ENCODE assay signal across 11 cellular contexts in the genomic region with DNA sequence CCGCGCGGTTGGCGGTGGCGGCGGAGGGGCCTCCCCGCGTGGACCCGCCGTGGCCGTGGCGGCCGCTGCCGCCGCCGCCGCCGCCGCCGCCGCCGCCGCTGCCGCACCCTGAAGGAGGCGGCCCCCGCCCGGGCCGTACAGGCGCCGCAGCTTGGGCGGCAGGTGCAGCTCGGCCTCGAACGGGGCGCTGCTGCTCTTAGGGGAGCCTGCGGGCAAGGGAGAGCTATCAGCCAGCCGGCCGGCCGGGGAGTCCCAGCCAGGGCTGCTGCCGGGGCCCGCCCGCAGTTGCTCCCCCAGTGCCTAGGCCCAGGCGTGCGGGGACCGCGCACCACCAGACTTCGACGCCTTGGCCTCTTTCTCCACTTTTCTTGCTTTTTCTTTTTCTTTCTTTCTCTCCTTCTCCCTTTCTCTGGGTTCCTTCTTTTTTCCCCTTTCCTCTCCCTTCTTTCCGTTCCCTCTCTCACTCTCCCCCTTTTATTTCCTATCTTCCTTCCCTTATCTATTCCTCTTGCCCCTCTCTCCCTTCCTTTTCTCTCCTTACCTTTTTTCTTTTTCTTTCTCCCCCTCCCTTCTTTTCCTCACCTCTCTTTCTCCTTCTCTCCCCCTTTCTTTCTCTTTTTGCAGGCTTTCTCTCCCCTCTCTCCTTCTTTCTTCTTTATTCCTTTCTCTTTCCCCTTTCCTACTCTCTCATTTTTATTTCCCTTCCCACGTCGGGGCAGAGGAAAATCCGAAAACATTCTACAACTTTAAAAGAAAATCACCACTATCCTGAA. TPM values are rescaled to one million over a fixed set of nuclear protein-coding genes. Genes with fewer than 3 reads are reported as not detected.
A peak's percentile ranks its signal among the peaks of the same experiment; 100 is the strongest.
DNase-seq lines count a peak whose midpoint lies in the region; ATAC-seq, FAIRE-seq and TF ChIP-seq lines count a peak whose summit lies in the region.
"Had no signal": no experiment of that assay in that cellular context is flagged by ENCODE, and none has a peak within 500 bp of the region (broad histone marks: within the 10 kb centered on the region; RNA-seq: fewer than 3 reads in every experiment).

No MANE protein-coding gene starts in this region.

- no peak for FAIRE-seq in HepG2 (lab: Jason Lieb, UNC)

- H3K36me3 ChIP-seq in HepG2 (replicated peaks in 1 of 2; ENCODE audit: control insufficient read depth in 1 of 2, insufficient read depth in 2 of 2, low read length in 2 of 2), result no peaks in the 10 kb centered on the region
- no peaks in the 10 kb centered on the region for H3K36me3 ChIP-seq in right lobe of liver
- H3K36me3 ChIP-seq in urinary bladder (ENCODE audit: insufficient read depth), result no peaks in the 10 kb centered on the region
- H3K36me3 ChIP-seq: heart right ventricle, neutrophil had no signal

- no peak overlapping the region for H3K27ac ChIP-seq in HepG2 (ENCODE audit: extremely low read length, insufficient read depth, low read length)
- H3K27ac ChIP-seq in right lobe of liver, result no peak overlapping the region
- no peak overlapping the region for H3K27ac ChIP-seq in urinary bladder (ENCODE audit: low read depth)
- H3K27ac ChIP-seq: heart right ventricle, neutrophil had no signal

- H3K27me3 ChIP-seq in HepG2 (ENCODE audit: control insufficient read depth in 1 of 2, insufficient read depth in 2 of 2, low read length in 2 of 2) (peaks cover 4 to 55% of the 10 kb centered on the region in 2 experiments), right lobe of liver (peaks cover 0 to 44% of the 10 kb centered on the region in 2 donors)

- TF ChIP-seq CTCF in HepG2 (CRISPR knock-in tag; IDR thresholded peaks at IDR 0.05) (no peak), right lobe of liver (IDR thresholded peaks at IDR 0.05) (no peak), LNCaP clone FGC (IDR thresholded peaks at IDR 0.05; ENCODE audit: control insufficient read depth, extremely low read depth, insufficient read depth) (no peak)

- no peak for TF ChIP-seq EP300 in HepG2 (IDR thresholded peaks at IDR 0.05; ENCODE audit: low read depth in 2 of 2, low read length in 2 of 2)
- no peak for TF ChIP-seq EP300 in HepG2 (CRISPR knock-in tag; IDR thresholded peaks at IDR 0.05; ENCODE audit: borderline replicate concordance)

- CTCF ChIA-PET in HepG2 (lab: Yijun Ruan, JAX; ENCODE audit: low intra/inter-chr PET ratio, low total read pairs), result no interaction called here

- BruUV-seq in HepG2 (replicated peaks; lab: Mats Ljungman, UMichigan), result no TSS peak

- H3K27ac Mint-ChIP-seq in central memory CD8-positive, alpha-beta T cell (ENCODE audit: low read depth), result peak overlapping the region; percentile 85

- peak overlapping the region; percentile 80 for H3K4me3 Mint-ChIP-seq in central memory CD8-positive, alpha-beta T cell

- peak overlapping the region; percentile 7; the same call in 1 of the 2 replicates for H3K4me2 ChIP-seq in HepG2 (ENCODE audit: low read depth, low read length)

- no peak overlapping the region for H2AFZ ChIP-seq in HepG2 (ENCODE audit: low read length)

- peaks cover 7% of the 10 kb centered on the region for H3K4me1 Mint-ChIP-seq in central memory CD8-positive, alpha-beta T cell

- H3K4me3 ChIP-seq in HepG2 (replicated peaks in 1 of 3; ENCODE audit: insufficient read depth in 1 of 3, low read depth in 2 of 3, low read length in 3 of 3) (no peak overlapping the region), right lobe of liver (no peak overlapping the region), LNCaP clone FGC (ENCODE audit: low read depth, low read length) (peak overlapping the region; percentile 13; the same call in 1 of the 2 replicates), urinary bladder (ENCODE audit: low read depth, low read length) (peak overlapping the region; percentile 37)

- no peak for DNase-seq in HepG2 (ENCODE audit: low spot score)
- DNase-seq in right lobe of liver, result no peak
- DNase-seq in LNCaP clone FGC (ENCODE audit: low read depth), result no peak
- DNase-seq in central memory CD8-positive, alpha-beta T cell (ENCODE audit: low spot score in 2 of 2), result no peak
- DNase-seq in cardiac septum (ENCODE audit: low spot score), result no peak
- DNase-seq: aorta, heart right ventricle had no signal

- TF ChIP-seq POLR2A in HepG2 (IDR thresholded peaks at IDR 0.05; ENCODE audit: insufficient read depth in 1 of 2, low read depth in 2 of 2, low read length in 2 of 2), result no peak
- no peak for TF ChIP-seq POLR2A in right lobe of liver (IDR thresholded peaks at IDR 0.05)

- no peaks in the 10 kb centered on the region for H3K9me3 Mint-ChIP-seq in central memory CD8-positive, alpha-beta T cell

- in situ Hi-C loops in HepG2 (cut with HindIII; ENCODE audit: extremely low pct_ligation_motif_present, low pct_unique_long_range_greater_than_20kb), result no loop called here

- H3K36me3 Mint-ChIP-seq in central memory CD8-positive, alpha-beta T cell (ENCODE audit: insufficient read depth), result peaks cover 3% of the 10 kb centered on the region

- POLR2A ChIA-PET in HepG2 (lab: Yijun Ruan, JAX), result no interaction called here

- H3K9me3 ChIP-seq in HepG2 (ENCODE audit: low read length) (no peaks in the 10 kb centered on the region), right lobe of liver (no peaks in the 10 kb centered on the region)
- H3K9me3 ChIP-seq: heart right ventricle, neutrophil had no signal

- H3K4me1 ChIP-seq in HepG2 (ENCODE audit: insufficient read depth, low read length) (peaks cover 6% of the 10 kb centered on the region; the same call in 1 of the 2 replicates), right lobe of liver (no peaks in the 10 kb centered on the region), urinary bladder (ENCODE audit: insufficient read depth) (peaks cover 2% of the 10 kb centered on the region)

- TF ChIP-seq RAD21 in HepG2 (CRISPR knock-in tag; IDR thresholded peaks at IDR 0.05), result no peak

- peaks cover 70% of the 10 kb centered on the region for H3K27me3 Mint-ChIP-seq in central memory CD8-positive, alpha-beta T cell

- H3K79me2 ChIP-seq in HepG2 (ENCODE audit: insufficient read depth, low read length), result no peaks in the 10 kb centered on the region

- intact Hi-C loops in HepG2 (cut with micrococcal nuclease; ENCODE audit: unreplicated experiment) (no loop called here), right lobe of liver (cut with DNase I) (no loop called here), cardiac septum (cut with DNase I) (no loop called here)

- H4K20me1 ChIP-seq in HepG2 (ENCODE audit: insufficient read depth, low read length), result no peaks in the 10 kb centered on the region

- H3K9ac ChIP-seq in HepG2 (ENCODE audit: insufficient read depth, low read depth, low read length), result no peak overlapping the region

- ATAC-seq in HepG2 (no peak), right lobe of liver (no peak), HG03039 (IDR thresholded peaks at IDR 0.05; ENCODE audit: unreplicated experiment) (no peak), HG02763 (IDR thresholded peaks at IDR 0.05; ENCODE audit: unreplicated experiment) (no peak)
- no peak for ATAC-seq in central memory CD8-positive, alpha-beta T cell (replicated peaks; ENCODE audit: extremely low read depth, poor library complexity, severe bottlenecking)
- ATAC-seq: heart right ventricle had no signal

- 45% methylated on average over 10 of the region's 52 CpGs for WGBS in HepG2 (ENCODE audit: low lambda C conversion rate)
- 32% methylated on average over 10 of the region's 52 CpGs for WGBS in right lobe of liver (ENCODE audit: insufficient coverage, low coverage, low lambda C conversion rate, missing lambda C conversion rate)
- 3% methylated on average over 36 of the region's 52 CpGs for WGBS in urinary bladder

TF ChIP-seq in HepG2, 621 proteins besides CTCF, POLR2A, EP300 and RAD21:
- TF ChIP-seq ZFP36L1 (CRISPR knock-in tag; IDR thresholded peaks at IDR 0.05), result no peak
- TF ChIP-seq, protein P1, sequence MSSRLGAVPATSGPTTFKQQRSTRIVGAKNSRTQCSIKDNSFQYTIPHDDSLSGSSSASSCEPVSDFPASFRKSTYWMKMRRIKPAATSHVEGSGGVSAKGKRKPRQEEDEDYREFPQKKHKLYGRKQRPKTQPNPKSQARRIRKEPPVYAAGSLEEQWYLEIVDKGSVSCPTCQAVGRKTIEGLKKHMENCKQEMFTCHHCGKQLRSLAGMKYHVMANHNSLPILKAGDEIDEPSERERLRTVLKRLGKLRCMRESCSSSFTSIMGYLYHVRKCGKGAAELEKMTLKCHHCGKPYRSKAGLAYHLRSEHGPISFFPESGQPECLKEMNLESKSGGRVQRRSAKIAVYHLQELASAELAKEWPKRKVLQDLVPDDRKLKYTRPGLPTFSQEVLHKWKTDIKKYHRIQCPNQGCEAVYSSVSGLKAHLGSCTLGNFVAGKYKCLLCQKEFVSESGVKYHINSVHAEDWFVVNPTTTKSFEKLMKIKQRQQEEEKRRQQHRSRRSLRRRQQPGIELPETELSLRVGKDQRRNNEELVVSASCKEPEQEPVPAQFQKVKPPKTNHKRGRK (CRISPR knock-in tag; IDR thresholded peaks at IDR 0.05), result peak; percentile 76; the same call in 1 of the 2 replicates
TF ChIP-seq in HepG2: peak in this region for 1.

RNA-seq across cellular contexts. Expression of a gene that starts 2.0 kb away (rescaled TPM):
- total RNA-seq in HepG2 (2016; rRNA removed; fragmentation: Illumina TruSeq; extraction: Trizol) (not detected in 2 replicates), right lobe of liver (not detected), urinary bladder (not detected), cardiac septum (not detected)
- total RNA-seq in HepG2 (2016; cell fraction: cytosol; rRNA removed; fragmentation: Illumina TruSeq; extraction: Trizol; ENCODE audit: low read depth), result not detected in 2 replicates
- not detected in 2 replicates for total RNA-seq in HepG2 (2016; cell fraction: insoluble cytoplasmic fraction; rRNA removed; fragmentation: Illumina TruSeq; extraction: Trizol)
- not detected in 2 replicates for total RNA-seq in HepG2 (2016; cell fraction: membrane; rRNA removed; fragmentation: Illumina TruSeq; extraction: Trizol)
- total RNA-seq in HepG2 (2016; cell fraction: nucleus; rRNA removed; fragmentation: Illumina TruSeq; extraction: Trizol), result not detected in 2 replicates
- polyA plus RNA-seq in HepG2 (2011; rRNA removed) (not detected in 2 replicates), urinary bladder (not detected)
- not detected in 2 replicates for polyA plus RNA-seq in HepG2 (2011; cell fraction: cytosol; rRNA removed)
- not detected in 2 replicates for polyA plus RNA-seq in HepG2 (2011; cell fraction: nucleus; rRNA removed)
- not detected in 2 replicates for polyA plus RNA-seq in HepG2 (2012)
- not detected in 2 replicates for polyA plus RNA-seq in HepG2 (2016; cell fraction: cytosol; fragmentation: Illumina TruSeq; extraction: Trizol; ENCODE audit: low read depth)
- polyA plus RNA-seq in HepG2 (2016; cell fraction: insoluble cytoplasmic fraction; fragmentation: Illumina TruSeq; extraction: Trizol; ENCODE audit: low read depth), result not detected in 2 replicates
- polyA plus RNA-seq in HepG2 (2016; cell fraction: membrane; fragmentation: Illumina TruSeq; extraction: Trizol; ENCODE audit: low read depth), result not detected in 2 replicates
- polyA plus RNA-seq in HepG2 (2016; cell fraction: nucleus; fragmentation: Illumina TruSeq; extraction: Trizol; ENCODE audit: insufficient read depth, low read depth), result not detected in 2 replicates
- not detected in 2 replicates for polyA minus RNA-seq in HepG2 (2011; rRNA and poly(A)+ RNA removed; ENCODE audit: low replicate concordance)
- not detected in 2 replicates for polyA minus RNA-seq in HepG2 (2011; cell fraction: cytosol; rRNA and poly(A)+ RNA removed)
- not detected in 2 replicates for polyA minus RNA-seq in HepG2 (2011; cell fraction: nucleus; rRNA and poly(A)+ RNA removed)
- total RNA-seq: aorta had no signal
- polyA plus RNA-seq: aorta, heart right ventricle had no signal

Comparison
In these comparisons a context has a peak if more than half of its experiments do, and no peak if none do; other contexts are left out.
1. H3K4me3 ChIP-seq: peak in LNCaP clone FGC (single experiment) and urinary bladder (single experiment); none in HepG2 (0 of 3) and right lobe of liver (0 of 3).